ENCODE assay signal across 1 cellular context in genomic region chr4:67721770-67722597, GRCh38.
TF ChIP-seq lines count a peak whose summit lies in the region.

No MANE protein-coding gene starts in this region.

TF ChIP-seq in K562, 482 proteins besides CTCF, POLR2A, EP300 and RAD21 (continued from another document and continues in another):
- TF ChIP-seq, protein P1, sequence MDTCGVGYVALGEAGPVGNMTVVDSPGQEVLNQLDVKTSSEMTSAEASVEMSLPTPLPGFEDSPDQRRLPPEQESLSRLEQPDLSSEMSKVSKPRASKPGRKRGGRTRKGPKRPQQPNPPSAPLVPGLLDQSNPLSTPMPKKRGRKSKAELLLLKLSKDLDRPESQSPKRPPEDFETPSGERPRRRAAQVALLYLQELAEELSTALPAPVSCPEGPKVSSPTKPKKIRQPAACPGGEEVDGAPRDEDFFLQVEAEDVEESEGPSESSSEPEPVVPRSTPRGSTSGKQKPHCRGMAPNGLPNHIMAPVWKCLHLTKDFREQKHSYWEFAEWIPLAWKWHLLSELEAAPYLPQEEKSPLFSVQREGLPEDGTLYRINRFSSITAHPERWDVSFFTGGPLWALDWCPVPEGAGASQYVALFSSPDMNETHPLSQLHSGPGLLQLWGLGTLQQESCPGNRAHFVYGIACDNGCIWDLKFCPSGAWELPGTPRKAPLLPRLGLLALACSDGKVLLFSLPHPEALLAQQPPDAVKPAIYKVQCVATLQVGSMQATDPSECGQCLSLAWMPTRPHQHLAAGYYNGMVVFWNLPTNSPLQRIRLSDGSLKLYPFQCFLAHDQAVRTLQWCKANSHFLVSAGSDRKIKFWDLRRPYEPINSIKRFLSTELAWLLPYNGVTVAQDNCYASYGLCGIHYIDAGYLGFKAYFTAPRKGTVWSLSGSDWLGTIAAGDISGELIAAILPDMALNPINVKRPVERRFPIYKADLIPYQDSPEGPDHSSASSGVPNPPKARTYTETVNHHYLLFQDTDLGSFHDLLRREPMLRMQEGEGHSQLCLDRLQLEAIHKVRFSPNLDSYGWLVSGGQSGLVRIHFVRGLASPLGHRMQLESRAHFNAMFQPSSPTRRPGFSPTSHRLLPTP (IDR thresholded peaks at IDR 0.05; ENCODE audit: borderline replicate concordance, extremely low read depth, insufficient read length) = no peak
- TF ChIP-seq ZNF764 (CRISPR knock-in tag; IDR thresholded peaks at IDR 0.05; ENCODE audit: low read depth) (peak; percentile 97), ZNF311 (CRISPR knock-in tag; IDR thresholded peaks at IDR 0.05) (peak; percentile 100), GMEB1 (CRISPR knock-in tag; IDR thresholded peaks at IDR 0.05) (peak; percentile 92), CBX3 (IDR thresholded peaks at IDR 0.05; ENCODE audit: borderline replicate concordance in 1 of 2, low read length in 2 of 2) (peak in 1 of 2 experiments; percentile 77; a peak in 2 of 3 replicates), HNRNPUL1 (IDR thresholded peaks at IDR 0.05; ENCODE audit: low read length) (no peak), ZBTB49 (CRISPR knock-in tag; IDR thresholded peaks at IDR 0.05; ENCODE audit: borderline replicate concordance) (no peak), ZNF695 (CRISPR knock-in tag; IDR thresholded peaks at IDR 0.05) (peak; percentile 99), SRSF9 (IDR thresholded peaks at IDR 0.05; ENCODE audit: borderline replicate concordance, low read depth, low read length) (no peak), ZNF140 (CRISPR knock-in tag; IDR thresholded peaks at IDR 0.05) (peak; percentile 99), ATF1 (CRISPR knock-in tag; IDR thresholded peaks at IDR 0.05) (no peak), ATF1 (tag; IDR thresholded peaks at IDR 0.05) (peak; percentile 95), NR2C2 (CRISPR knock-in tag; IDR thresholded peaks at IDR 0.05) (peak; percentile 75), NR2C2 (tag; IDR thresholded peaks at IDR 0.05) (peak; percentile 98), KAT8 (IDR thresholded peaks at IDR 0.05; ENCODE audit: low read depth) (0 out of 2 replicates have a peak, but pooled peaks have one; percentile 1), ZNF644 (tag; IDR thresholded peaks at IDR 0.05; ENCODE audit: low read depth) (peak; percentile 100), SMARCA4 (IDR thresholded peaks at IDR 0.05) (peak; percentile 66), FOXA3 (CRISPR knock-in tag; conservative IDR thresholded peaks at IDR 0.05 in 1 of 2, IDR thresholded peaks at IDR 0.05 in 1 of 2) (peak in 1 of 2 experiments; percentile 90; a peak in 2 of 4 replicates), ZC3H11A (IDR thresholded peaks at IDR 0.05; ENCODE audit: low read depth, low read length) (no peak), SUPT5H (IDR thresholded peaks at IDR 0.05) (no peak; the same call in 1 of the 2 replicates), HINFP (tag; conservative IDR thresholded peaks at IDR 0.05; ENCODE audit: low read depth) (peak; percentile 98), ZNF3 (CRISPR knock-in tag; IDR thresholded peaks at IDR 0.05) (peak; percentile 95), CBX1 (IDR thresholded peaks at IDR 0.05; ENCODE audit: low read depth) (no peak), MED1 (CRISPR knock-in tag; IDR thresholded peaks at IDR 0.05; ENCODE audit: borderline replicate concordance) (no peak), BMI1 (IDR thresholded peaks at IDR 0.05; ENCODE audit: low read length) (peak; percentile 90), ZNF561 (CRISPR knock-in tag; conservative IDR thresholded peaks at IDR 0.05) (peak; percentile 100), ZNF766 (CRISPR knock-in tag; conservative IDR thresholded peaks at IDR 0.05) (peak; percentile 100), BRD4 (IDR thresholded peaks at IDR 0.05) (peak; percentile 58; the same call in 1 of the 2 replicates), HNRNPK (IDR thresholded peaks at IDR 0.05; ENCODE audit: low read depth, low read length, poor library complexity, severe bottlenecking) (no peak), ZBTB34 (CRISPR knock-in tag; IDR thresholded peaks at IDR 0.05) (peak; percentile 100), NEUROD1 (IDR thresholded peaks at IDR 0.05; ENCODE audit: borderline replicate concordance, low read depth, low read length, partially characterized antibody) (peak; percentile 73), ZNF184 (CRISPR knock-in tag; IDR thresholded peaks at IDR 0.05) (no peak), THRA (IDR thresholded peaks at IDR 0.05) (no peak), LARP7 (IDR thresholded peaks at IDR 0.05) (0 out of 2 replicates have a peak, but pooled peaks have one; percentile 60), PTBP1 (IDR thresholded peaks at IDR 0.05; ENCODE audit: low read depth, low read length) (peak; percentile 53; the same call in 1 of the 2 replicates), KHSRP (IDR thresholded peaks at IDR 0.05) (peak; percentile 36; the same call in 1 of the 2 replicates), KDM4B (IDR thresholded peaks at IDR 0.05; ENCODE audit: borderline replicate concordance in 2 of 2, low read depth in 1 of 2) (no peak), MAZ (CRISPR knock-in tag; conservative IDR thresholded peaks at IDR 0.05 in 1 of 2, IDR thresholded peaks at IDR 0.05 in 1 of 2) (peak; percentile 21 to 100; a peak in 3 of 4 replicates), HNRNPH1 (optimal IDR thresholded peaks at IDR 0.05; ENCODE audit: low read depth, low read length) (no peak)
- TF ChIP-seq, protein P2, sequence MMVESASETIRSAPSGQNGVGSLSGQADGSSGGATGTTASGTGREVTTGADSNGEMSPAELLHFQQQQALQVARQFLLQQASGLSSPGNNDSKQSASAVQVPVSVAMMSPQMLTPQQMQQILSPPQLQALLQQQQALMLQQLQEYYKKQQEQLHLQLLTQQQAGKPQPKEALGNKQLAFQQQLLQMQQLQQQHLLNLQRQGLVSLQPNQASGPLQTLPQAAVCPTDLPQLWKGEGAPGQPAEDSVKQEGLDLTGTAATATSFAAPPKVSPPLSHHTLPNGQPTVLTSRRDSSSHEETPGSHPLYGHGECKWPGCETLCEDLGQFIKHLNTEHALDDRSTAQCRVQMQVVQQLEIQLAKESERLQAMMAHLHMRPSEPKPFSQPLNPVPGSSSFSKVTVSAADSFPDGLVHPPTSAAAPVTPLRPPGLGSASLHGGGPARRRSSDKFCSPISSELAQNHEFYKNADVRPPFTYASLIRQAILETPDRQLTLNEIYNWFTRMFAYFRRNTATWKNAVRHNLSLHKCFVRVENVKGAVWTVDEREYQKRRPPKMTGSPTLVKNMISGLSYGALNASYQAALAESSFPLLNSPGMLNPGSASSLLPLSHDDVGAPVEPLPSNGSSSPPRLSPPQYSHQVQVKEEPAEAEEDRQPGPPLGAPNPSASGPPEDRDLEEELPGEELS (CRISPR knock-in tag; IDR thresholded peaks at IDR 0.05; ENCODE audit: borderline replicate concordance) = no peak
- TF ChIP-seq, protein P3, sequence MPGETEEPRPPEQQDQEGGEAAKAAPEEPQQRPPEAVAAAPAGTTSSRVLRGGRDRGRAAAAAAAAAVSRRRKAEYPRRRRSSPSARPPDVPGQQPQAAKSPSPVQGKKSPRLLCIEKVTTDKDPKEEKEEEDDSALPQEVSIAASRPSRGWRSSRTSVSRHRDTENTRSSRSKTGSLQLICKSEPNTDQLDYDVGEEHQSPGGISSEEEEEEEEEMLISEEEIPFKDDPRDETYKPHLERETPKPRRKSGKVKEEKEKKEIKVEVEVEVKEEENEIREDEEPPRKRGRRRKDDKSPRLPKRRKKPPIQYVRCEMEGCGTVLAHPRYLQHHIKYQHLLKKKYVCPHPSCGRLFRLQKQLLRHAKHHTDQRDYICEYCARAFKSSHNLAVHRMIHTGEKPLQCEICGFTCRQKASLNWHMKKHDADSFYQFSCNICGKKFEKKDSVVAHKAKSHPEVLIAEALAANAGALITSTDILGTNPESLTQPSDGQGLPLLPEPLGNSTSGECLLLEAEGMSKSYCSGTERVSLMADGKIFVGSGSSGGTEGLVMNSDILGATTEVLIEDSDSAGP (CRISPR knock-in tag; IDR thresholded peaks at IDR 0.05) = no peak
- TF ChIP-seq, protein P4, sequence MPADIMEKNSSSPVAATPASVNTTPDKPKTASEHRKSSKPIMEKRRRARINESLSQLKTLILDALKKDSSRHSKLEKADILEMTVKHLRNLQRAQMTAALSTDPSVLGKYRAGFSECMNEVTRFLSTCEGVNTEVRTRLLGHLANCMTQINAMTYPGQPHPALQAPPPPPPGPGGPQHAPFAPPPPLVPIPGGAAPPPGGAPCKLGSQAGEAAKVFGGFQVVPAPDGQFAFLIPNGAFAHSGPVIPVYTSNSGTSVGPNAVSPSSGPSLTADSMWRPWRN (IDR thresholded peaks at IDR 0.05; ENCODE audit: low read depth) = peak; percentile 45; the same call in 1 of the 2 replicates
- TF ChIP-seq, protein P5, sequence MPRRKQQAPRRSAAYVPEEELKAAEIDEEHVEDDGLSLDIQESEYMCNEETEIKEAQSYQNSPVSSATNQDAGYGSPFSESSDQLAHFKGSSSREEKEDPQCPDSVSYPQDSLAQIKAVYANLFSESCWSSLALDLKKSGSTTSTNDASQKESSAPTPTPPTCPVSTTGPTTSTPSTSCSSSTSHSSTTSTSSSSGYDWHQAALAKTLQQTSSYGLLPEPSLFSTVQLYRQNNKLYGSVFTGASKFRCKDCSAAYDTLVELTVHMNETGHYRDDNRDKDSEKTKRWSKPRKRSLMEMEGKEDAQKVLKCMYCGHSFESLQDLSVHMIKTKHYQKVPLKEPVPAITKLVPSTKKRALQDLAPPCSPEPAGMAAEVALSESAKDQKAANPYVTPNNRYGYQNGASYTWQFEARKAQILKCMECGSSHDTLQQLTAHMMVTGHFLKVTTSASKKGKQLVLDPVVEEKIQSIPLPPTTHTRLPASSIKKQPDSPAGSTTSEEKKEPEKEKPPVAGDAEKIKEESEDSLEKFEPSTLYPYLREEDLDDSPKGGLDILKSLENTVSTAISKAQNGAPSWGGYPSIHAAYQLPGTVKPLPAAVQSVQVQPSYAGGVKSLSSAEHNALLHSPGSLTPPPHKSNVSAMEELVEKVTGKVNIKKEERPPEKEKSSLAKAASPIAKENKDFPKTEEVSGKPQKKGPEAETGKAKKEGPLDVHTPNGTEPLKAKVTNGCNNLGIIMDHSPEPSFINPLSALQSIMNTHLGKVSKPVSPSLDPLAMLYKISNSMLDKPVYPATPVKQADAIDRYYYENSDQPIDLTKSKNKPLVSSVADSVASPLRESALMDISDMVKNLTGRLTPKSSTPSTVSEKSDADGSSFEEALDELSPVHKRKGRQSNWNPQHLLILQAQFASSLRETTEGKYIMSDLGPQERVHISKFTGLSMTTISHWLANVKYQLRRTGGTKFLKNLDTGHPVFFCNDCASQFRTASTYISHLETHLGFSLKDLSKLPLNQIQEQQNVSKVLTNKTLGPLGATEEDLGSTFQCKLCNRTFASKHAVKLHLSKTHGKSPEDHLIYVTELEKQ (CRISPR knock-in tag; IDR thresholded peaks at IDR 0.05) = peak; percentile 100
